Comparison of ENCODE assay signal across 1 cellular context in genomic region chr12:130456375-130457199, GRCh38.
TF ChIP-seq lines count a peak whose summit lies in the region.

No MANE protein-coding gene starts in this region.

TF ChIP-seq in HCT116, 20 proteins besides CTCF, POLR2A, EP300 and RAD21 (continued from another document):
- TF ChIP-seq EZH2 (IDR thresholded peaks at IDR 0.05) (no peak), ZFX (IDR thresholded peaks at IDR 0.05) (no peak), SP1 (IDR thresholded peaks at IDR 0.05; ENCODE audit: low read depth) (no peak), ELF1 (IDR thresholded peaks at IDR 0.05; ENCODE audit: borderline replicate concordance, low read depth) (no peak), EZH2phosphoT487 (IDR thresholded peaks at IDR 0.05; ENCODE audit: borderline replicate concordance) (no peak), TCF7L2 (IDR thresholded peaks at IDR 0.05; ENCODE audit: borderline replicate concordance, extremely low read depth, insufficient read depth, insufficient read length) (no peak), MAX (IDR thresholded peaks at IDR 0.05) (no peak), FOSL1 (IDR thresholded peaks at IDR 0.05; ENCODE audit: low read depth) (no peak), CEBPB (IDR thresholded peaks at IDR 0.05; ENCODE audit: low read depth) (no peak), CBX3 (IDR thresholded peaks at IDR 0.05; ENCODE audit: low read depth) (no peak)
